ENCODE assay signal across 9 cellular contexts in genomic region chr10:104127411-104127810, GRCh38. TPM values are rescaled to one million over a fixed set of nuclear protein-coding genes. Genes with fewer than 3 reads are reported as not detected.
DNase-seq lines count a peak whose midpoint lies in the region; TF ChIP-seq lines count a peak whose summit lies in the region.
"Had no signal": no experiment of that assay in that cellular context is flagged by ENCODE, and none has a peak within 500 bp of the region (broad histone marks: within the 10 kb centered on the region; RNA-seq: fewer than 3 reads in every experiment).

No MANE protein-coding gene starts in this region.

- TF ChIP-seq CTCF in MCF 10A (IDR thresholded peaks at IDR 0.05; ENCODE audit: unreplicated experiment) (no peak), breast epithelium (IDR thresholded peaks at IDR 0.05) (no peak), fibroblast of mammary gland (conservative IDR thresholded peaks at IDR 0.05; ENCODE audit: control insufficient read depth, insufficient read depth, low read depth, low read length) (peak; percentile 11), testis (IDR thresholded peaks at IDR 0.05) (no peak)

- H3K4me3 ChIP-seq in breast epithelium (no peak overlapping the region), fibroblast of mammary gland (ENCODE audit: control insufficient read depth, low read depth, low read length) (no peak overlapping the region), testis (no peak overlapping the region)

- no peaks in the 10 kb centered on the region for H3K27me3 Mint-ChIP-seq in MCF 10A (ENCODE audit: insufficient read depth, unreplicated experiment)
- H3K27me3 Mint-ChIP-seq: activated B cell treated with CpG ODN at 0.5 μM for 24 hours had no signal

- H3K27me3 ChIP-seq in breast epithelium (no peaks in the 10 kb centered on the region), testis (no peaks in the 10 kb centered on the region)

- DNase-seq in MCF 10A (ENCODE audit: unreplicated experiment) (peak; percentile 16), breast epithelium (ENCODE audit: low spot score in 2 of 2) (no peak), NCI-H69 (lab: John Stamatoyannopoulos, UW) (peak; percentile 52), fibroblast of mammary gland (ENCODE audit: low read depth) (no peak), testis (peak; percentile 20), AG20443 (ENCODE audit: low spot score) (no peak), NOMO-1 (lab: John Stamatoyannopoulos, UW; ENCODE audit: unreplicated experiment in 2 of 2) (no peak), DMS114 treated with DMSO at 0.1 percent for 48 hours (lab: John Stamatoyannopoulos, UW; ENCODE audit: unreplicated experiment) (no peak)
- DNase-seq: activated B cell treated with CpG ODN at 0.5 μM for 24 hours had no signal

- POLR2A ChIA-PET in MCF 10A (lab: Yijun Ruan, JAX), result interaction anchor here (0.6 to 1.3 kb wide), 9 partner anchors 13 to 83 kb away, joined by 3 to 7 read pairs (median 3); no protein-coding TSS in a partner anchor

- BruUV-seq in MCF 10A (replicated peaks; lab: Mats Ljungman, UMichigan), result no TSS peak

- H3K36me3 Mint-ChIP-seq in MCF 10A (ENCODE audit: insufficient read depth, unreplicated experiment), result peaks cover 18% of the 10 kb centered on the region

- WGBS in testis, 2 donors, result 86 to 87% methylated on average over 2 of the region's 2 CpGs

- TF ChIP-seq POLR2A in breast epithelium (IDR thresholded peaks at IDR 0.05) (no peak), testis (IDR thresholded peaks at IDR 0.05) (no peak)

- H3K9me3 ChIP-seq in breast epithelium (no peaks in the 10 kb centered on the region), testis (no peaks in the 10 kb centered on the region)

- H3K27ac Mint-ChIP-seq in MCF 10A (ENCODE audit: low read depth, unreplicated experiment), result no peak overlapping the region
- H3K27ac Mint-ChIP-seq: activated B cell treated with CpG ODN at 0.5 μM for 24 hours had no signal

- no peak overlapping the region for H3K4me3 Mint-ChIP-seq in MCF 10A (ENCODE audit: unreplicated experiment)
- H3K4me3 Mint-ChIP-seq: activated B cell treated with CpG ODN at 0.5 μM for 24 hours had no signal

- peaks cover 13% of the 10 kb centered on the region for H3K4me1 Mint-ChIP-seq in MCF 10A (ENCODE audit: insufficient read depth, unreplicated experiment)

- no peak overlapping the region for H3K27ac ChIP-seq in breast epithelium
- H3K27ac ChIP-seq in testis, result no peak overlapping the region

- peaks cover 0 to 3% of the 10 kb centered on the region in 2 donors for H3K4me1 ChIP-seq in breast epithelium
- no peaks in the 10 kb centered on the region for H3K4me1 ChIP-seq in testis

- no peaks in the 10 kb centered on the region for H3K9me3 Mint-ChIP-seq in MCF 10A (ENCODE audit: unreplicated experiment)
- H3K9me3 Mint-ChIP-seq: activated B cell treated with CpG ODN at 0.5 μM for 24 hours had no signal

- H3K36me3 ChIP-seq in breast epithelium (no peaks in the 10 kb centered on the region), testis (ENCODE audit: low read depth, missing control alignments) (no peaks in the 10 kb centered on the region)

- intact Hi-C loops in MCF 10A (cut with micrococcal nuclease), result no loop called here
- intact Hi-C loops in breast epithelium (cut with DNase I; ENCODE audit: low total_unique reads), result no loop called here
- intact Hi-C loops in testis (cut with DNase I; ENCODE audit: low total_unique reads), result no loop called here

- CTCF ChIA-PET in MCF 10A (lab: Yijun Ruan, JAX), result interaction anchor here (0.5 to 1.4 kb wide), 4 partner anchors 45 to 91 kb away, joined by 4 to 5 read pairs (median 4); no protein-coding TSS in a partner anchor

RNA-seq across cellular contexts. Expression of gene SFR1, which starts 5.4 kb away (rescaled TPM):
- total RNA-seq in MCF 10A (2022), result 7.7 and 8.9 TPM in 2 replicates
- total RNA-seq in breast epithelium, result 10 to 100 TPM in 1 of 3 donors, 1 to 10 TPM in 2; 6.3 to 11.4 (median 8.2) TPM
- 10 to 100 TPM; 14.7 to 42.8 TPM for total RNA-seq in testis
- 25.3 TPM for polyA plus RNA-seq in testis (ENCODE audit: insufficient read depth, low read depth, low replicate concordance)

RNA-seq across cellular contexts. Expression of gene COL17A1, which starts 41.7 kb away (rescaled TPM):
- total RNA-seq in MCF 10A (2022), result 514 and 563 TPM in 2 replicates
- total RNA-seq in breast epithelium, result 10 to 100 TPM in 2 of 3 donors, under 1 TPM in 1; 0.16 to 56.1 (median 34.1) TPM
- total RNA-seq in testis, result 10 to 100 TPM in 1 of 2 donors, 1 to 10 TPM in 1; 7.1 to 30.6 TPM
- 17.1 TPM for polyA plus RNA-seq in testis (ENCODE audit: insufficient read depth, low read depth, low replicate concordance)
- total RNA-seq: activated B cell treated with CpG ODN at 0.5 μM for 24 hours had no signal

Comparison
In these comparisons a context has a peak if more than half of its experiments do, and no peak if none do; other contexts are left out.
1. DNase-seq: peak in MCF 10A (single experiment), NCI-H69 (single experiment) and testis (single experiment); none in breast epithelium (0 of 2), fibroblast of mammary gland (single experiment), AG20443 (single experiment), NOMO-1 (0 of 2) and DMS114 treated with DMSO at 0.1 percent for 48 hours (single experiment).